ENCODE assay signal across 21 cellular contexts in genomic region chr19:27955484-27955883, GRCh38.
A peak's percentile ranks its signal among the peaks of the same experiment; 100 is the strongest.
DNase-seq lines count a peak whose midpoint lies in the region; ATAC-seq, FAIRE-seq and TF ChIP-seq lines count a peak whose summit lies in the region.
"Had no signal": no experiment of that assay in that cellular context is flagged by ENCODE, and none has a peak within 500 bp of the region (broad histone marks: within the 10 kb centered on the region; RNA-seq: fewer than 3 reads in every experiment).

No MANE protein-coding gene starts in this region.

- no peak for TF ChIP-seq RAD21 in A549 (conservative IDR thresholded peaks at IDR 0.05 in 1 of 2, IDR thresholded peaks at IDR 0.05 in 1 of 2)
- TF ChIP-seq RAD21 in H1 (IDR thresholded peaks at IDR 0.05 in 1 of 2, conservative IDR thresholded peaks at IDR 0.05 in 1 of 2; ENCODE audit: low read depth in 2 of 2, low read length in 2 of 2): no peak

- no peak overlapping the region for H3K4me2 ChIP-seq in A549
- H3K4me2 ChIP-seq in H1 (ENCODE audit: insufficient read depth in 1 of 2, low read depth in 2 of 2, low read length in 2 of 2): no peak overlapping the region
- H3K4me2 ChIP-seq in smooth muscle cell: no peak overlapping the region
- H3K4me2 ChIP-seq: GM23338 had no signal

- no peak overlapping the region for H4K8ac ChIP-seq in H1 (ENCODE audit: extremely low read depth, insufficient read depth, low read length)

- TF ChIP-seq EP300 in A549 (IDR thresholded peaks at IDR 0.05): no peak
- no peak for TF ChIP-seq EP300 in H1 (IDR thresholded peaks at IDR 0.05; ENCODE audit: borderline replicate concordance in 1 of 2, low read depth in 2 of 2, low read length in 2 of 2)
- TF ChIP-seq EP300 in ovary (IDR thresholded peaks at IDR 0.05): no peak

- H3K4me3 ChIP-seq in A549 (no peak overlapping the region), H1 (ENCODE audit: extremely low read depth in 1 of 4, insufficient read depth in 2 of 4, low read depth in 3 of 4, low read length in 4 of 4) (no peak overlapping the region), ovary (no peak overlapping the region), smooth muscle cell (no peak overlapping the region)
- H3K4me3 ChIP-seq: GM23338, HAP-1 had no signal

- no peak overlapping the region for H3K9ac ChIP-seq in H1 (replicated peaks in 1 of 4; ENCODE audit: extremely low read depth in 1 of 4, low read depth in 3 of 4, low read length in 3 of 4)
- H3K9ac ChIP-seq in smooth muscle cell (ENCODE audit: low read depth): no peak overlapping the region

- FAIRE-seq in A549 (lab: Jason Lieb, UNC) (peak; percentile 49), H1 (lab: Jason Lieb, UNC) (no peak), HTR-8/SVneo (lab: Jason Lieb, UNC) (no peak)
- FAIRE-seq: G401.6, GM12892, GM19239, H54 had no signal

- no peaks in the 10 kb centered on the region for H3K27me3 ChIP-seq in H1 (replicated peaks in 1 of 4; ENCODE audit: control insufficient read depth in 3 of 4, extremely low read depth in 1 of 4, insufficient read depth in 3 of 4, low read length in 3 of 4)
- H3K27me3 ChIP-seq in ovary: no peaks in the 10 kb centered on the region
- no peaks in the 10 kb centered on the region for H3K27me3 ChIP-seq in smooth muscle cell (ENCODE audit: low read depth)

- peak overlapping the region; percentile 39 to 74 (median 58) for H3K27ac Mint-ChIP-seq in nephron
- H3K27ac Mint-ChIP-seq: CD4-positive, alpha-beta memory T cell; GM23338 had no signal

- H2AFZ ChIP-seq in H1 (ENCODE audit: low read length): 0 out of 2 replicates have a peak overlapping the region, but pooled peaks have one; percentile 64
- H2AFZ ChIP-seq in smooth muscle cell (ENCODE audit: low read depth): no peak overlapping the region
- H2AFZ ChIP-seq: GM23338 had no signal

- H3K9me3 ChIP-seq in A549 (no peaks in the 10 kb centered on the region), H1 (ENCODE audit: insufficient read depth in 2 of 2, low read depth in 1 of 2, low read length in 1 of 2) (peaks cover 3 to 8% of the 10 kb centered on the region in 2 experiments; a peak in 2 of 4 replicates), ovary (no peaks in the 10 kb centered on the region), smooth muscle cell (replicated peaks; ENCODE audit: low read depth) (no peaks in the 10 kb centered on the region)
- H3K9me3 ChIP-seq: HAP-1 had no signal

- CTCF ChIA-PET in A549 (lab: Yijun Ruan, JAX) (interaction anchor here (0.8 to 3.2 kb wide), 3 partner anchors 11 to 35 kb away, joined by 3 to 7 read pairs (median 4); no protein-coding TSS in a partner anchor), H1 (lab: Charles Lee; ENCODE audit: partially characterized antibody) (interaction anchor here (1.1 kb wide), 1 partner anchor 11 kb away, joined by 3 read pairs; no protein-coding TSS in a partner anchor)

- no peak overlapping the region for H4K5ac ChIP-seq in H1 (ENCODE audit: insufficient read length, low read depth, low read length)

- no peaks in the 10 kb centered on the region for H3K36me3 Mint-ChIP-seq in nephron (ENCODE audit: low read depth)
- H3K36me3 Mint-ChIP-seq: CD4-positive, alpha-beta memory T cell had no signal

- no peaks in the 10 kb centered on the region for H3K79me1 ChIP-seq in H1 (ENCODE audit: low read depth, low read length)

- H2BK20ac ChIP-seq in H1 (ENCODE audit: low read length): no peak overlapping the region

- no peak overlapping the region for H2BK15ac ChIP-seq in H1 (ENCODE audit: low read length)

- H3K23me2 ChIP-seq in H1 (ENCODE audit: low read depth, low read length): no peaks in the 10 kb centered on the region

- H3K9me3 Mint-ChIP-seq in nephron: no peaks in the 10 kb centered on the region

- DNase-seq in A549 (ENCODE audit: low read depth in 1 of 2, low spot score in 1 of 2) (no peak), H1 (ENCODE audit: low read depth in 1 of 2, low spot score in 2 of 2) (no peak), ovary (peak; percentile 19 to 48 (median 27)), HTR-8/SVneo (ENCODE audit: insufficient read length, low spot score) (no peak), A172 (ENCODE audit: low spot score) (no peak), smooth muscle cell (lab: John Stamatoyannopoulos, UW; ENCODE audit: unreplicated experiment) (no peak)
- DNase-seq: C1 segment of cervical spinal cord; Calu3; CD4-positive, alpha-beta memory T cell; COR-L47; DMS53; DMS79 treated with DMSO at 0.1 percent for 48 hours had no signal

- no peak for TF ChIP-seq CTCF in A549 (IDR thresholded peaks at IDR 0.05)
- TF ChIP-seq CTCF in H1 (IDR thresholded peaks at IDR 0.05; ENCODE audit: control extremely low read depth in 1 of 3, insufficient read depth in 1 of 3, low read depth in 1 of 3, low read length in 3 of 3): no peak
- no peak for TF ChIP-seq CTCF in nephron (IDR thresholded peaks at IDR 0.05; ENCODE audit: unreplicated experiment in 3 of 3)
- no peak for TF ChIP-seq CTCF in ovary (IDR thresholded peaks at IDR 0.05)
- no peak for TF ChIP-seq CTCF in smooth muscle cell (IDR thresholded peaks at IDR 0.05; ENCODE audit: borderline replicate concordance, insufficient read depth, poor library complexity, severe bottlenecking)

- no peak overlapping the region for H4K91ac ChIP-seq in H1 (replicated peaks; ENCODE audit: insufficient read length, low read length)

- H3K27me3 Mint-ChIP-seq in nephron (ENCODE audit: low read depth): peaks cover 4% of the 10 kb centered on the region
- H3K27me3 Mint-ChIP-seq: CD4-positive, alpha-beta memory T cell had no signal

- H3K4ac ChIP-seq in H1 (replicated peaks; ENCODE audit: insufficient read length, low read depth, low read length): no peak overlapping the region

- no peaks in the 10 kb centered on the region for H3F3A ChIP-seq in smooth muscle cell (ENCODE audit: low read depth)

- H2BK5ac ChIP-seq in H1 (ENCODE audit: low read depth, low read length): no peak overlapping the region

- no peak overlapping the region for H2AK5ac ChIP-seq in H1 (ENCODE audit: low read depth, low read length)

- no peak overlapping the region for H3K14ac ChIP-seq in H1 (ENCODE audit: insufficient read length)

- H3K4me1 ChIP-seq in A549 (no peaks in the 10 kb centered on the region), H1 (replicated peaks in 1 of 4; ENCODE audit: control insufficient read depth in 3 of 4, insufficient read depth in 4 of 4, low read length in 3 of 4) (no peaks in the 10 kb centered on the region), ovary (ENCODE audit: insufficient read depth) (no peaks in the 10 kb centered on the region), smooth muscle cell (ENCODE audit: low read depth) (no peaks in the 10 kb centered on the region)
- H3K4me1 ChIP-seq: HAP-1 had no signal

- H3K23ac ChIP-seq in H1 (ENCODE audit: insufficient read length): no peak overlapping the region

- H2BK12ac ChIP-seq in H1 (ENCODE audit: low read depth, low read length): no peak overlapping the region

- no peak overlapping the region for H3K56ac ChIP-seq in H1 (replicated peaks; ENCODE audit: insufficient read length, low read depth, low read length)

- POLR2A ChIA-PET in A549 (lab: Yijun Ruan, JAX) (no interaction called here), H1 (lab: Charles Lee; ENCODE audit: partially characterized antibody) (no interaction called here)

- H3K4me1 Mint-ChIP-seq in nephron: peaks cover 6% of the 10 kb centered on the region
- H3K4me1 Mint-ChIP-seq: CD4-positive, alpha-beta memory T cell had no signal

- no peaks in the 10 kb centered on the region for H4K20me1 ChIP-seq in H1 (replicated peaks in 1 of 2; ENCODE audit: control insufficient read depth in 1 of 2, insufficient read depth in 2 of 2, low read length in 2 of 2)
- no peaks in the 10 kb centered on the region for H4K20me1 ChIP-seq in smooth muscle cell (ENCODE audit: low read depth)

- no peak for TF ChIP-seq POLR2A in A549 (IDR thresholded peaks at IDR 0.05; ENCODE audit: low read length)
- TF ChIP-seq POLR2A in H1 (IDR thresholded peaks at IDR 0.05; ENCODE audit: control extremely low read depth in 1 of 2, low read depth in 2 of 2, low read length in 2 of 2): no peak
- no peak for TF ChIP-seq POLR2A in ovary (IDR thresholded peaks at IDR 0.05)

- H3K27ac ChIP-seq in A549 (no peak overlapping the region), H1 (ENCODE audit: low read depth, low read length) (no peak overlapping the region), ovary (no peak overlapping the region), smooth muscle cell (ENCODE audit: low read depth) (no peak overlapping the region)
- H3K27ac ChIP-seq: 22Rv1 had no signal

- no peaks in the 10 kb centered on the region for H3K79me2 ChIP-seq in H1 (ENCODE audit: control insufficient read depth in 1 of 2, insufficient read depth in 2 of 2, low read length in 2 of 2)
- no peaks in the 10 kb centered on the region for H3K79me2 ChIP-seq in smooth muscle cell (ENCODE audit: low read depth)

- no peak overlapping the region for H2BK120ac ChIP-seq in H1 (replicated peaks; ENCODE audit: low read depth, low read length)

- peak overlapping the region in 1 of 3 experiments; percentile 8 for H3K4me3 Mint-ChIP-seq in nephron
- H3K4me3 Mint-ChIP-seq: CD4-positive, alpha-beta memory T cell; GM23338 had no signal

- 1% methylated on average over 6 of the region's 6 CpGs for WGBS in A549 (ENCODE audit: missing lambda C conversion rate)
- WGBS in H1 (ENCODE audit: extremely low coverage in 1 of 2, insufficient coverage in 1 of 2, insufficient read length in 1 of 2, insufficient replicate concordance in 2 of 2, low coverage in 1 of 2, low lambda C conversion rate in 2 of 2, missing lambda C conversion rate in 1 of 2), 2 experiments: 80% methylated on average over 6 of the region's 6 CpGs; no CpG with 5 or more reads in 1 of the 2 experiments
- WGBS in ovary, 3 donors: 2 to 7% (median 2%) methylated on average over 6 of the region's 6 CpGs
- WGBS in smooth muscle cell (ENCODE audit: low lambda C conversion rate): 61% methylated on average over 6 of the region's 6 CpGs

- ATAC-seq in A549: no peak
- ATAC-seq in GM18909 (IDR thresholded peaks at IDR 0.05; ENCODE audit: poor library complexity, unreplicated experiment): no peak
- ATAC-seq: GM23338 had no signal

- H3K18ac ChIP-seq in H1 (ENCODE audit: extremely low read depth, low read length): no peak overlapping the region

- H3K36me3 ChIP-seq in H1 (ENCODE audit: control insufficient read depth in 2 of 4, insufficient read depth in 4 of 4, low read length in 3 of 4) (no peaks in the 10 kb centered on the region), ovary (no peaks in the 10 kb centered on the region), smooth muscle cell (ENCODE audit: low read depth) (no peaks in the 10 kb centered on the region)
- H3K36me3 ChIP-seq: HAP-1 had no signal

- intact Hi-C loops in ovary (cut with DNase I): no loop called here

TF ChIP-seq in A549, 52 proteins besides CTCF, POLR2A, EP300 and RAD21 (continues in another document):
- TF ChIP-seq CHD2 (IDR thresholded peaks at IDR 0.05; ENCODE audit: low read length, partially characterized antibody): no peak

TF ChIP-seq in H1, 55 proteins besides CTCF, POLR2A, EP300 and RAD21 (continues in another document):
- TF ChIP-seq EGR1 (IDR thresholded peaks at IDR 0.05; ENCODE audit: borderline replicate concordance, low read depth, low read length) (no peak), SIRT6 (IDR thresholded peaks at IDR 0.05; ENCODE audit: low read length) (no peak), SIX5 (IDR thresholded peaks at IDR 0.05; ENCODE audit: low read depth, low read length) (no peak), SIN3A (conservative IDR thresholded peaks at IDR 0.05 in 1 of 2, IDR thresholded peaks at IDR 0.05 in 1 of 2; ENCODE audit: low read depth in 1 of 2, low read length in 2 of 2) (no peak), SP2 (IDR thresholded peaks at IDR 0.05; ENCODE audit: low read length) (no peak)

Comparison
In these comparisons a context has a peak if more than half of its experiments do, and no peak if none do; other contexts are left out.
1. DNase-seq: peak in ovary (5 of 5); none in A549 (0 of 2), H1 (0 of 2), HTR-8/SVneo (single experiment), A172 (single experiment) and smooth muscle cell (single experiment).